1 cellular context compared by ENCODE assay signal in the genomic region with DNA sequence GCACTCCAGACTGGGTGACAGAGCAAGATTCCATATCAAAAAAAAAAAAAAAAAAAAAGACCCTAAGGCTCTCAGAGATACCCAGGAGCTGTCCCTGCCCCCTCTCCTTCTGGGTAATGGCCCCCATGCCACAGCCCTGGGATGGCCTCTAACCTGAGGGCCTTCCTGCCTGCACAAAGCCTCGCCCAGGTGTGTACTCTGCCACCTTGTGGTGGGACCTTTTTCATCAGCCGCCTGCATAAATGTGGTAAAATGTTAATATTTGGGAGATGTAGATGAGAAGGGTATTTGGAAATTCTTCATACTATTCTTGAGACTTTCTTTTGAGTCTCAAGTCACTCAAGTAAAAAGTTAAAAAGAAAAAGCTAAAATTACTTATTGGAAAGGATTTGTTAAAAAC.
A peak's percentile ranks its signal among the peaks of the same experiment; 100 is the strongest.
TF ChIP-seq lines count a peak whose summit lies in the region.

No MANE protein-coding gene starts in this region.

TF ChIP-seq in HEK293, 187 proteins besides CTCF, POLR2A, EP300 and RAD21:
- TF ChIP-seq ZNF366 (tag by site-specific recombination; conservative IDR thresholded peaks at IDR 0.05) (no peak), ZNF571 (tag by site-specific recombination; IDR thresholded peaks at IDR 0.05) (no peak), ZNF658 (tag by site-specific recombination; IDR thresholded peaks at IDR 0.05) (no peak), ZNF654 (tag by site-specific recombination; IDR thresholded peaks at IDR 0.05; ENCODE audit: low read depth) (peak; percentile 43; the same call in 1 of the 2 replicates), ZNF211 (tag by site-specific recombination; IDR thresholded peaks at IDR 0.05; ENCODE audit: low read depth) (no peak), ZBTB44 (tag by site-specific recombination; IDR thresholded peaks at IDR 0.05) (no peak), ZNF555 (tag by site-specific recombination; conservative IDR thresholded peaks at IDR 0.05) (no peak), ZFP41 (tag by site-specific recombination; IDR thresholded peaks at IDR 0.05; ENCODE audit: borderline replicate concordance) (no peak)
